8 cellular contexts compared by ENCODE assay signal in the genomic region with DNA sequence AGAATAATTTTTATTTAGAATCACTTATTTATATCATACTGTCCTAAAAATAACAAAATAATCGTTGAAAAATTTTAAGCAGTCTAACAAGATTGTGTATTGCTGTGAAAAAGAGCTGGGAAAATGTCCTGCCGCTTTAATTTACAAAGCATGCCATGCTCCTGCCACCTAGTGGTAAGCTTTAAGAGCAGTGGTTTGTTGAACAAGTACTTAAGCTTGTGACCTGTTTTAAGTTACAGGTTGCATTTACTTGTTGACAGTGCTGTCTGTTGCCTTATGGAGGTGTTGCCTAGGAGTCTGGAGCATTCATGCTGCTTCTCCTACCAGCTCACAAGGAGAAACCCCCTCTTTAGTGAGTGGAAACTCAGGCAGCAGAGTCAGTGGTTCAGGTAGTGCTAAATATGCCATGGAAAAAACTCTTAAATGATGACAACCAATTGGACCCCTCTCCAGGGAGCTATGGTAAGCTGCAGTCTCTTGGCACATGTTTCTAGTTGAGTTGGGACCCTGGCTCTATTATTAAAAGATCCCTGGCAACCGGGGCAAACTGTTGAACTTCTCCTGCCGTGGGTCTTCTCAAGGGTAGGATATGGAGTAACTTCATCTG.
DNase-seq lines count a peak whose midpoint lies in the region; ATAC-seq and TF ChIP-seq lines count a peak whose summit lies in the region.

No MANE protein-coding gene starts in this region.

- peaks cover 0 to 46% (median 30%) of the 10 kb centered on the region in 4 donors for H3K4me1 ChIP-seq in stomach

- TF ChIP-seq CTCF in astrocyte of the spinal cord (IDR thresholded peaks at IDR 0.05; ENCODE audit: low read depth, low read length), result peak; percentile 92
- TF ChIP-seq CTCF in stomach (IDR thresholded peaks at IDR 0.05), result peak in 5 of 7 experiments; percentile 57 to 77 (median 67)

- intact Hi-C loops in stomach (cut with DNase I; ENCODE audit: low total_unique reads), result no loop called here

- no peak overlapping the region for H3K27ac ChIP-seq in stomach

- H3K9me3 ChIP-seq in stomach, result no peaks in the 10 kb centered on the region

- no peak for TF ChIP-seq POLR2A in stomach (IDR thresholded peaks at IDR 0.05)

- DNase-seq in DMS53 treated with DMSO at 0.1 percent for 48 hours (lab: John Stamatoyannopoulos, UW; ENCODE audit: unreplicated experiment) (peak; percentile 76), OCI-M1 (lab: John Stamatoyannopoulos, UW) (peak; percentile 64), astrocyte of the spinal cord (ENCODE audit: low read depth, low spot score) (peak; percentile 74), iris pigment epithelial cell (ENCODE audit: low read depth) (peak; percentile 81), stomach (no peak)

- TF ChIP-seq EP300 in stomach (IDR thresholded peaks at IDR 0.05), result no peak

- ATAC-seq in HG03342 (IDR thresholded peaks at IDR 0.05; ENCODE audit: unreplicated experiment) (peak; percentile 41), HG02642 (IDR thresholded peaks at IDR 0.05; ENCODE audit: poor library complexity, unreplicated experiment) (no peak), HG02759 (IDR thresholded peaks at IDR 0.05; ENCODE audit: unreplicated experiment) (no peak)

- H3K27me3 ChIP-seq in stomach, result no peaks in the 10 kb centered on the region

- 43 to 49% (median 47%) methylated on average over 4 of the region's 4 CpGs for WGBS in stomach, 5 donors

- in situ Hi-C loops in astrocyte of the spinal cord (cut with HindIII; ENCODE audit: low sequenced_read_pairs), result no loop called here

- H3K4me3 ChIP-seq in astrocyte of the spinal cord (ENCODE audit: low read depth, low read length) (no peak overlapping the region), stomach (no peak overlapping the region)

- H3K36me3 ChIP-seq in stomach, result peaks cover 11 to 21% (median 18%) of the 10 kb centered on the region in 4 donors
